In genomic region chr7:13633857-13634256, GRCh38 we compare ENCODE assay signal across 17 cellular contexts.
DNase-seq lines count a peak whose midpoint lies in the region; ATAC-seq and TF ChIP-seq lines count a peak whose summit lies in the region.
"Had no signal": no experiment of that assay in that cellular context is flagged by ENCODE, and none has a peak within 500 bp of the region (broad histone marks: within the 10 kb centered on the region; RNA-seq: fewer than 3 reads in every experiment).

No MANE protein-coding gene starts in this region.

- TF ChIP-seq CTCF in choroid plexus epithelial cell (conservative IDR thresholded peaks at IDR 0.05; ENCODE audit: low read depth, low read length) (no peak), foreskin fibroblast (IDR thresholded peaks at IDR 0.05; ENCODE audit: low read depth, low read length) (no peak), stomach (IDR thresholded peaks at IDR 0.05) (no peak)

- DNase-seq in NCI-H226 (peak; percentile 13), choroid plexus epithelial cell (ENCODE audit: low read depth) (peak; percentile 48), foreskin fibroblast (peak; percentile 23 to 50), DMS79 (lab: John Stamatoyannopoulos, UW) (no peak), hepatic stellate cell (ENCODE audit: low spot score) (no peak), stomach (no peak)
- DNase-seq: CD4-positive, CD25-positive, alpha-beta regulatory T cell; H9; KG1; NCI-H1105; NCI-H146; NCI-H2029 treated with DMSO at 0.1 percent for 48 hours; NCI-H345; NCI-H82; SIG-M5 had no signal

- TF ChIP-seq POLR2A in stomach (IDR thresholded peaks at IDR 0.05): no peak

- no peak overlapping the region for H3K27ac ChIP-seq in stomach

- WGBS in stomach, 5 donors: 54 to 66% (median 59%) methylated on average over 3 of the region's 3 CpGs

- TF ChIP-seq EP300 in stomach (IDR thresholded peaks at IDR 0.05): no peak

- no peak for ATAC-seq in HG02678 (IDR thresholded peaks at IDR 0.05; ENCODE audit: unreplicated experiment)
- ATAC-seq: Panc1 had no signal

- H3K9me3 ChIP-seq in stomach: no peaks in the 10 kb centered on the region

- H3K4me1 ChIP-seq in stomach: no peaks in the 10 kb centered on the region

- intact Hi-C loops in stomach (cut with DNase I; ENCODE audit: low total_unique reads): no loop called here

- no peaks in the 10 kb centered on the region for H3K36me3 ChIP-seq in stomach

- no peaks in the 10 kb centered on the region for H3K27me3 ChIP-seq in stomach

- H3K4me3 ChIP-seq in choroid plexus epithelial cell (ENCODE audit: low read depth, low read length) (no peak overlapping the region), foreskin fibroblast (ENCODE audit: low read depth in 1 of 2, low read length in 2 of 2) (no peak overlapping the region), stomach (no peak overlapping the region)

Comparison
In these comparisons a context has a peak if more than half of its experiments do, and no peak if none do; other contexts are left out.
1. DNase-seq: peak in NCI-H226 (single experiment), choroid plexus epithelial cell (single experiment) and foreskin fibroblast (2 of 2); none in DMS79 (single experiment), hepatic stellate cell (single experiment) and stomach (single experiment).